Comparison of ENCODE assay signal across 8 cellular contexts in the genomic region with DNA sequence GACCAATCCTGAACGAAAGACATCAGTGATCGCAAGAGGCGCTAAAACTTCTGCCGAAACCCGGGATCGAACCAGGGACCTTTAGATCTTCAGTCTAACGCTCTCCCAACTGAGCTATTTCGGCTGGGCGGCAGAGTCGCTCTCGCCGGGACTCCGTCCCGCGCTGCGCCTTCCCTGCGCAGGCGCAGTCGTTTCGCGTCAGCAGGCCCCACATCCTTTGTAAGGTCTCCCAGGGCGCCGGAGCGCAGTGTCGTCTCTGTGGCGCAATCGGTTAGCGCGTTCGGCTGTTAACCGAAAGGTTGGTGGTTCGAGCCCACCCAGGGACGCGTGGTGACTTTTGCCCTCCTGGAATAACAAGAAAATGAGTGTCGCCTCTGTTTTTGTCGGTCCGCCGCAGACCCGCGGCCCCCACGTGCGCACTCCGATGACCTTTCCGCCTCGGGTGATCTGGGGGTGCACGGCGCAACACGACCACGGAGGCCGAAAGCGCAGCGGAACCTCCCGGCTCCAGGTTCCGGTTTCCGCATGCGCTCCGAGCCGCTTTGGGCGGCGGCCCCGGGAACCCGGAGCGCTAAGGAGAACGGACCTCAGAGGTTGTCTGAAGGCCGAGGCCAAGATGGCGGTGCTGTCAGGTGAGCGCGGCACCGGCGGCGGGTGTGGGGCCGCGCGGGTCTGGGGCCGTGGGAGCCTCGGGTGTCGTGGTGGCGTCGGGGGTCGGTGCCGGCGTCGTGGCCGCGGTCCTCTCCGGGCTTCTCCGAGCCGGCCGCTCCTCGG. TPM values are rescaled to one million over a fixed set of nuclear protein-coding genes. Genes with fewer than 3 reads are reported as not detected.
A peak's percentile ranks its signal among the peaks of the same experiment; 100 is the strongest.
DNase-seq lines count a peak whose midpoint lies in the region; ATAC-seq and TF ChIP-seq lines count a peak whose summit lies in the region.

A gene (plus strand): TSS at position 597 of the 774 bp plus-strand sequence. CDS start 20 bp downstream, at position 617.

- H3K27ac Mint-ChIP-seq in Calu3 (ENCODE audit: unreplicated experiment), result peak within 1 kb of the TSS; percentile 100

- H3K9me3 ChIP-seq in HUES48 (ENCODE audit: control insufficient read depth, insufficient read depth, low read length) (no peaks in the 10 kb centered on the region), NT2/D1 (ENCODE audit: insufficient read depth, low read length) (no peaks in the 10 kb centered on the region), endocrine pancreas (ENCODE audit: control insufficient read depth, low read length) (no peaks in the 10 kb centered on the region)

- peaks cover 8% of the 10 kb centered on the region for H3K27me3 Mint-ChIP-seq in Calu3 (ENCODE audit: unreplicated experiment)

- CTCF ChIA-PET in Calu3 (lab: Charles Lee), result interaction anchor here (0.7 kb wide), 1 partner anchor 114 kb away, joined by 3 read pairs; no protein-coding TSS in a partner anchor

- H3K27ac ChIP-seq in HUES48 (ENCODE audit: low read depth, low read length), result peak within 1 kb of the TSS; percentile 88

- peak within 1 kb of the TSS; percentile 83 for H3K9ac ChIP-seq in HUES48 (ENCODE audit: low read depth, low read length)
- peak within 1 kb of the TSS; percentile 97 for H3K9ac ChIP-seq in NT2/D1 (ENCODE audit: insufficient read length, low read depth)
- peak within 1 kb of the TSS; percentile 80 for H3K9ac ChIP-seq in endocrine pancreas (ENCODE audit: control insufficient read depth, insufficient read depth, low read length)

- no peaks in the 10 kb centered on the region for H3K27me3 ChIP-seq in HUES48 (ENCODE audit: control insufficient read depth, insufficient read depth, low read length)
- no peaks in the 10 kb centered on the region for H3K27me3 ChIP-seq in NT2/D1 (ENCODE audit: insufficient read depth, insufficient read length)
- H3K27me3 ChIP-seq in endocrine pancreas (ENCODE audit: control insufficient read depth, insufficient read depth, low read length), result no peaks in the 10 kb centered on the region

- H3K36me3 Mint-ChIP-seq in Calu3 (ENCODE audit: insufficient read depth, unreplicated experiment), result peaks cover 21% of the 10 kb centered on the region

- H3K4me3 ChIP-seq in HUES48 (ENCODE audit: low read depth, low read length) (peak within 1 kb of the TSS; percentile 82), NT2/D1 (ENCODE audit: insufficient read length, low read depth) (peak within 1 kb of the TSS; percentile 96), endocrine pancreas (ENCODE audit: control insufficient read depth, insufficient read depth, low read length) (peak within 1 kb of the TSS; percentile 71)

- ATAC-seq in GM21390 (IDR thresholded peaks at IDR 0.05; ENCODE audit: unreplicated experiment), result peak; percentile 66

- H3K36me3 ChIP-seq in HUES48 (ENCODE audit: control insufficient read depth, insufficient read depth, low read length) (no peaks in the 10 kb centered on the region; the same call in 1 of the 2 replicates), NT2/D1 (ENCODE audit: insufficient read depth, insufficient read length, low read length) (peaks cover 30% of the 10 kb centered on the region), endocrine pancreas (ENCODE audit: control insufficient read depth, insufficient read depth, low read length) (no peaks in the 10 kb centered on the region)

- no peaks in the 10 kb centered on the region for H3K9me3 Mint-ChIP-seq in Calu3 (ENCODE audit: low read depth, unreplicated experiment)

- DNase-seq in Calu3 (peak; percentile 88), NT2/D1 (ENCODE audit: low read depth, low spot score) (peak; percentile 89), mesenteric fat pad (ENCODE audit: low spot score) (peak; percentile 99)
- DNase-seq in activated CD8-positive, alpha-beta memory T cell treated with anti-CD3 and anti-CD28 coated beads for 48 hours (ENCODE audit: low read depth in 2 of 3, low spot score in 2 of 3), result peak; percentile 88 to 100 (median 100)
- DNase-seq in stimulated activated CD8-positive, alpha-beta memory T cell treated with anti-CD3 and anti-CD28 coated beads, Interleukin-15, amount 100 ng/mL, for 24 hours (ENCODE audit: low read depth), result peak; percentile 99

- H3K4me3 Mint-ChIP-seq in Calu3 (ENCODE audit: low read depth, unreplicated experiment), result peak within 1 kb of the TSS; percentile 79

- TF ChIP-seq CTCF in Calu3 (IDR thresholded peaks at IDR 0.05; ENCODE audit: unreplicated experiment), result no peak

- H3K4me1 ChIP-seq in HUES48 (ENCODE audit: control insufficient read depth, insufficient read depth, low read length) (peaks cover 9% of the 10 kb centered on the region; the same call in 1 of the 2 replicates), NT2/D1 (ENCODE audit: insufficient read depth, insufficient read length) (peaks cover 23% of the 10 kb centered on the region), endocrine pancreas (ENCODE audit: control insufficient read depth, insufficient read depth, low read length) (no peaks in the 10 kb centered on the region)

- peaks cover 8% of the 10 kb centered on the region for H3K4me1 Mint-ChIP-seq in Calu3 (ENCODE audit: low read depth, unreplicated experiment)

- BruUV-seq in Calu3 (replicated peaks; lab: Mats Ljungman, UMichigan), result no TSS peak

- intact Hi-C loops in Calu3 (cut with micrococcal nuclease; ENCODE audit: unreplicated experiment), result no loop called here

RNA-seq across cellular contexts. Expression of the gene that starts here (rescaled TPM):
- 60.3 and 67.9 TPM in 2 replicates for total RNA-seq in Calu3 (2022)
- 75.3 TPM for total RNA-seq in mesenteric fat pad

Comparison
In these comparisons a context has a peak if more than half of its experiments do, and no peak if none do; other contexts are left out.
1. Peak in every context shown above with its lines: DNase-seq, ATAC-seq, H3K4me3 ChIP-seq and H3K27ac ChIP-seq.